ENCODE assay signal across 21 cellular contexts in the genomic region with DNA sequence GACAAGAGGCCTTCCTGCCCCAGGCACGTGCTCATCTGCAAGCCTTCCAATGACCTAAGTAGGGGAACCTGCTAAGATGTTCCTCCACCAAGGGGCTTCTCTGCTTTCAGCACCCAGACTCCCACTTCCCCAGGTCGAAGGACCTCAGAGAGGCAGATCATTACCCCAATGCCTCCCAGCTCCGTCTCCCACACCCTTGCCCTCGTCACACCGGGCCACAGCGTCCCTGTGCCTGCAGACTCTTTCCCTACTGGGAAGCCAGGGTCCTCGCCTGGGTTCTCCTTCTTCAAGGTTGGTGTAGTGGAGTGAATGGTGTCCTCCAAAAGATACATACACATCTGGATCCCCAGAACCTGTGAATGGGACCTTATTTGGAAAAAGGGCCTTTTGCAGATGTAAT.
"Had no signal": no experiment of that assay in that cellular context is flagged by ENCODE, and none has a peak within 500 bp of the region (broad histone marks: within the 10 kb centered on the region; RNA-seq: fewer than 3 reads in every experiment).

No MANE protein-coding gene starts in this region.

- H3K4me3 ChIP-seq: MG63 had no signal

- H3K36me3 ChIP-seq: MG63 had no signal

- H3K27me3 ChIP-seq: MG63 had no signal

- ATAC-seq: Panc1, PC-3 had no signal

- DNase-seq: Karpas-422; KG1; MG63; NCI-H1092; NCI-H1105 treated with DMSO at 0.1 percent for 48 hours; NCI-H1417 treated with DMSO at 0.1 percent for 48 hours; NCI-H146; NCI-H1694 treated with DMSO at 0.1 percent for 48 hours; NCI-H1930; NCI-H2081; NCI-H2107; NCI-H2227 treated with DMSO at 0.1 percent for 48 hours; NCI-H446; NCI-H510A; NCI-H524 treated with DMSO at 0.1 percent for 48 hours; NK-92 treated with Interleukin-12 subunit alpha and Interleukin-12 subunit beta, amount 100 ng/mL, for 24 hours; PC-3; SHP77; SW 1271 had no signal

- H3K9me3 ChIP-seq: MG63 had no signal

- H3K27ac ChIP-seq: RWPE1 had no signal
